ENCODE assay signal across 17 cellular contexts in genomic region chr12:95386056-95386455, GRCh38.
DNase-seq lines count a peak whose midpoint lies in the region; ATAC-seq and TF ChIP-seq lines count a peak whose summit lies in the region.
"Had no signal": no experiment of that assay in that cellular context is flagged by ENCODE, and none has a peak within 500 bp of the region (broad histone marks: within the 10 kb centered on the region; RNA-seq: fewer than 3 reads in every experiment).

No MANE protein-coding gene starts in this region.

- H3K4ac ChIP-seq in H9 (ENCODE audit: low read depth, low read length): no peak overlapping the region
- H3K4ac ChIP-seq in mesendoderm (ENCODE audit: low read depth, low read length): no peak overlapping the region

- H3K27ac ChIP-seq in Karpas-422 (ENCODE audit: low read length) (peak overlapping the region; percentile 84), gastroesophageal sphincter (peak overlapping the region; percentile 82 to 98 (median 86)), skeletal muscle tissue (ENCODE audit: low read depth, low read length) (peak overlapping the region; percentile 90), H9 (ENCODE audit: insufficient read length, low read depth, low read length) (no peak overlapping the region), mesendoderm (ENCODE audit: low read depth, low read length) (no peak overlapping the region)

- H4K20me1 ChIP-seq in Karpas-422 (ENCODE audit: insufficient read depth, low read depth, low read length) (no peaks in the 10 kb centered on the region), H9 (ENCODE audit: control insufficient read depth, insufficient read depth, insufficient read length) (no peaks in the 10 kb centered on the region)

- H2BK120ac ChIP-seq in H9 (ENCODE audit: low read depth, low read length, poor library complexity, severe bottlenecking): no peak overlapping the region
- H2BK120ac ChIP-seq in mesendoderm (ENCODE audit: low read depth, low read length): no peak overlapping the region

- H3K79me1 ChIP-seq in H9 (ENCODE audit: insufficient read depth, low read depth, low read length, poor library complexity, severe bottlenecking): no peaks in the 10 kb centered on the region
- H3K79me1 ChIP-seq in mesendoderm (ENCODE audit: low read length): no peaks in the 10 kb centered on the region

- peaks cover 0 to 3% (median 0%) of the 10 kb centered on the region in 3 experiments; a peak in 2 of 7 replicates for H3K36me3 Mint-ChIP-seq in H9 (ENCODE audit: insufficient read depth in 1 of 3, low read depth in 3 of 3)

- H3K27me3 ChIP-seq in Karpas-422 (ENCODE audit: low read length): no peaks in the 10 kb centered on the region
- no peaks in the 10 kb centered on the region for H3K27me3 ChIP-seq in gastroesophageal sphincter
- H3K27me3 ChIP-seq in skeletal muscle tissue (ENCODE audit: control insufficient read depth in 3 of 3, insufficient read depth in 3 of 3, low read length in 3 of 3): no peaks in the 10 kb centered on the region
- no peaks in the 10 kb centered on the region for H3K27me3 ChIP-seq in H9 (ENCODE audit: insufficient read depth, low read length)
- no peaks in the 10 kb centered on the region for H3K27me3 ChIP-seq in mesendoderm (ENCODE audit: insufficient read depth, low read length, poor library complexity)

- H2AFZ ChIP-seq in Karpas-422 (ENCODE audit: low read length) (peak overlapping the region; percentile 41), H9 (ENCODE audit: low read length) (no peak overlapping the region)

- no peak overlapping the region for H2AK5ac ChIP-seq in H9 (ENCODE audit: insufficient read length, low read length)
- H2AK5ac ChIP-seq in mesendoderm (ENCODE audit: low read length): no peak overlapping the region

- no peak overlapping the region for H3K4me3 Mint-ChIP-seq in H9
- H3K4me3 Mint-ChIP-seq: activated naive CD8-positive, alpha-beta T cell treated with anti-CD3 and anti-CD28 coated beads, Interleukin-2, amount 50 U/mL, for 24 hours; GM23338; T-helper 1 cell treated with Interleukin-12 subunit alpha and Interleukin-12 subunit beta and Interleukin-4 antibody, amounts not matched to agents 30 μg/mL and 1 μg/mL, for 36 hours had no signal

- H3K14ac ChIP-seq in H9 (ENCODE audit: insufficient read depth, low read length): no peak overlapping the region

- TF ChIP-seq CTCF in cardiac fibroblast (IDR thresholded peaks at IDR 0.05; ENCODE audit: low read depth, low read length): no peak
- no peak for TF ChIP-seq CTCF in gastroesophageal sphincter (IDR thresholded peaks at IDR 0.05)
- TF ChIP-seq CTCF in H9 (conservative IDR thresholded peaks at IDR 0.05): no peak

- no peaks in the 10 kb centered on the region for H3K23me2 ChIP-seq in H9 (ENCODE audit: insufficient read length, low read depth, low read length, poor library complexity, severe bottlenecking)

- H3K4me2 ChIP-seq in Karpas-422 (ENCODE audit: low read depth, low read length, poor library complexity, severe bottlenecking) (peak overlapping the region; percentile 58), H9 (ENCODE audit: insufficient read depth, insufficient read length, low read length) (no peak overlapping the region), mesendoderm (ENCODE audit: low read length) (no peak overlapping the region)
- H3K4me2 ChIP-seq: GM23338 had no signal

- H2BK20ac ChIP-seq in H9 (ENCODE audit: low read depth, low read length, poor library complexity, severe bottlenecking): no peak overlapping the region

- H4K8ac ChIP-seq in H9 (replicated peaks; ENCODE audit: insufficient read length, low read depth, low read length): no peak overlapping the region
- H4K8ac ChIP-seq in mesendoderm (ENCODE audit: low read depth, low read length): no peak overlapping the region

- H3K9me3 ChIP-seq in Karpas-422 (ENCODE audit: low read length): no peaks in the 10 kb centered on the region
- no peaks in the 10 kb centered on the region for H3K9me3 ChIP-seq in gastroesophageal sphincter
- no peaks in the 10 kb centered on the region for H3K9me3 ChIP-seq in skeletal muscle tissue (ENCODE audit: control insufficient read depth in 3 of 3, low read length in 3 of 3)
- H3K9me3 ChIP-seq in H9 (ENCODE audit: control insufficient read depth, low read depth, low read length): no peaks in the 10 kb centered on the region

- H3K36me3 ChIP-seq in Karpas-422 (ENCODE audit: insufficient read depth, low read length) (no peaks in the 10 kb centered on the region), gastroesophageal sphincter (no peaks in the 10 kb centered on the region), skeletal muscle tissue (ENCODE audit: control insufficient read depth in 3 of 3, insufficient read depth in 3 of 3, low read length in 3 of 3) (no peaks in the 10 kb centered on the region), mesendoderm (ENCODE audit: control insufficient read depth, insufficient read depth, low read length) (no peaks in the 10 kb centered on the region)

- no peak overlapping the region for H2BK5ac ChIP-seq in H9 (ENCODE audit: insufficient read length, low read length)
- no peak overlapping the region for H2BK5ac ChIP-seq in mesendoderm (ENCODE audit: low read length)

- TF ChIP-seq EP300 in gastroesophageal sphincter (IDR thresholded peaks at IDR 0.05): no peak

- H3K27ac Mint-ChIP-seq in H9: no peak overlapping the region
- H3K27ac Mint-ChIP-seq: activated naive CD8-positive, alpha-beta T cell treated with anti-CD3 and anti-CD28 coated beads, Interleukin-2, amount 50 U/mL, for 24 hours; GM23338; T-helper 1 cell treated with Interleukin-12 subunit alpha and Interleukin-12 subunit beta and Interleukin-4 antibody, amounts not matched to agents 30 μg/mL and 1 μg/mL, for 36 hours had no signal

- H4K5ac ChIP-seq in H9 (ENCODE audit: insufficient read length, low read depth, low read length) (no peak overlapping the region), mesendoderm (ENCODE audit: low read length) (no peak overlapping the region)

- H3T11ph ChIP-seq in H9 (ENCODE audit: low read length): no peak overlapping the region

- no peaks in the 10 kb centered on the region; a peak in 2 of 4 replicates for H3K4me1 Mint-ChIP-seq in H9
- H3K4me1 Mint-ChIP-seq: activated naive CD8-positive, alpha-beta T cell treated with anti-CD3 and anti-CD28 coated beads, Interleukin-2, amount 50 U/mL, for 24 hours; GM23338 had no signal

- H3K79me2 ChIP-seq in Karpas-422 (ENCODE audit: low read length) (no peaks in the 10 kb centered on the region), H9 (ENCODE audit: insufficient read depth, low read length) (no peaks in the 10 kb centered on the region), mesendoderm (ENCODE audit: control insufficient read depth, insufficient read depth, low read length) (no peaks in the 10 kb centered on the region)

- no peak overlapping the region for H2BK12ac ChIP-seq in H9 (ENCODE audit: insufficient read length, low read depth, low read length)

- no peak for ATAC-seq in gastroesophageal sphincter
- ATAC-seq: activated naive CD8-positive, alpha-beta T cell treated with anti-CD3 and anti-CD28 coated beads, Interleukin-2, amount 50 U/mL, for 24 hours had no signal

- no peak overlapping the region for H3K56ac ChIP-seq in H9 (ENCODE audit: insufficient read length, low read depth, low read length)
- no peak overlapping the region for H3K56ac ChIP-seq in mesendoderm (ENCODE audit: low read length)

- TF ChIP-seq POLR2A in gastroesophageal sphincter (IDR thresholded peaks at IDR 0.05): no peak

- H3K9ac ChIP-seq in Karpas-422 (ENCODE audit: low read length) (peak overlapping the region; percentile 41), skeletal muscle tissue (ENCODE audit: low read depth in 1 of 3, low read length in 3 of 3) (peak overlapping the region; percentile 69 to 88 (median 84)), H9 (ENCODE audit: extremely low read depth, insufficient read length, low read length) (no peak overlapping the region), mesendoderm (ENCODE audit: low read length) (no peak overlapping the region)

- H3K4me1 ChIP-seq in Karpas-422 (ENCODE audit: low read length) (peaks cover 59% of the 10 kb centered on the region), gastroesophageal sphincter (peaks cover 2 to 54% (median 11%) of the 10 kb centered on the region in 3 donors), skeletal muscle tissue (ENCODE audit: control insufficient read depth in 3 of 3, insufficient read depth in 3 of 3, low read length in 3 of 3) (peaks cover 18 to 19% (median 18%) of the 10 kb centered on the region in 3 donors), H9 (ENCODE audit: insufficient read depth, low read length) (no peaks in the 10 kb centered on the region), mesendoderm (ENCODE audit: control insufficient read depth, low read depth, low read length) (peaks cover 2% of the 10 kb centered on the region)

- peaks cover 5 to 7% of the 10 kb centered on the region in 2 experiments for H3K9me3 Mint-ChIP-seq in H9
- H3K9me3 Mint-ChIP-seq: activated naive CD8-positive, alpha-beta T cell treated with anti-CD3 and anti-CD28 coated beads, Interleukin-2, amount 50 U/mL, for 24 hours; T-helper 1 cell treated with Interleukin-12 subunit alpha and Interleukin-12 subunit beta and Interleukin-4 antibody, amounts not matched to agents 30 μg/mL and 1 μg/mL, for 36 hours had no signal

- DNase-seq in Karpas-422: no peak
- peak; percentile 10 to 47 for DNase-seq in cardiac fibroblast (ENCODE audit: low read depth in 2 of 2)
- no peak for DNase-seq in H9
- DNase-seq in NCI-H226: no peak
- DNase-seq in stimulated activated naive CD4-positive, alpha-beta T cell treated with Interleukin-2 at 50 U/mL for 16 hours (lab: John Stamatoyannopoulos, UW): no peak
- no peak for DNase-seq in mesendoderm
- DNase-seq: activated CD4-positive, CD25-positive, alpha-beta regulatory T cell; activated CD8-positive, alpha-beta memory T cell treated with anti-CD3 and anti-CD28 coated beads for 24 hours; activated naive CD8-positive, alpha-beta T cell treated with anti-CD3 and anti-CD28 coated beads, Interleukin-2, amount 50 U/mL, for 24 hours; Calu3; GDM1; left cardiac atrium; NCI-H1436 had no signal

- H3K9me2 ChIP-seq in Karpas-422 (replicated peaks; ENCODE audit: insufficient read depth, low read length): no peaks in the 10 kb centered on the region

- H4K91ac ChIP-seq in H9 (ENCODE audit: insufficient read length, low read depth, low read length): no peak overlapping the region

- WGBS in gastroesophageal sphincter (ENCODE audit: low coverage in 1 of 2), 2 donors: 25 to 35% methylated on average over 1 of the region's 1 CpG
- no CpG with 5 or more reads among the region's 1 CpG for WGBS in H9 (ENCODE audit: extremely low coverage, insufficient read length, low lambda C conversion rate)
- WGBS in mesendoderm (ENCODE audit: extremely low coverage, insufficient coverage, low lambda C conversion rate): no CpG with 5 or more reads among the region's 1 CpG

- H3K4me3 ChIP-seq in Karpas-422 (ENCODE audit: low read length) (peak overlapping the region; percentile 17), cardiac fibroblast (replicated peaks in 1 of 2; ENCODE audit: low read depth in 2 of 2, low read length in 2 of 2) (no peak overlapping the region), gastroesophageal sphincter (peak overlapping the region; percentile 44 to 64), skeletal muscle tissue (ENCODE audit: low read length in 3 of 3) (peak overlapping the region in 2 of 3 donors; percentile 68 to 70), mesendoderm (ENCODE audit: low read length) (no peak overlapping the region)
- H3K4me3 ChIP-seq: GM23338 had no signal

- no peaks in the 10 kb centered on the region; the same call in 1 of the 2 replicates for H3K27me3 Mint-ChIP-seq in H9 (ENCODE audit: low read depth)

- no peak overlapping the region for H3K18ac ChIP-seq in H9 (ENCODE audit: insufficient read length, low read depth, low read length)
- H3K18ac ChIP-seq in mesendoderm (ENCODE audit: low read length): no peak overlapping the region

- H2BK15ac ChIP-seq in H9 (ENCODE audit: low read depth, low read length) (no peak overlapping the region), mesendoderm (replicated peaks; ENCODE audit: low read depth) (no peak overlapping the region)

- H3K23ac ChIP-seq in H9 (ENCODE audit: insufficient read length, low read depth, low read length) (no peak overlapping the region), mesendoderm (ENCODE audit: low read length) (no peak overlapping the region)

Comparison
In these comparisons a context has a peak if more than half of its experiments do, and no peak if none do; other contexts are left out.
1. DNase-seq: peak in cardiac fibroblast (2 of 2); none in Karpas-422 (single experiment), H9 (single experiment), NCI-H226 (single experiment), stimulated activated naive CD4-positive, alpha-beta T cell treated with Interleukin-2 at 50 U/mL for 16 hours (single experiment) and mesendoderm (single experiment).
2. H3K27ac ChIP-seq: peak in Karpas-422 (single experiment), gastroesophageal sphincter (4 of 4) and skeletal muscle tissue (single experiment); none in H9 (single experiment) and mesendoderm (single experiment).
3. H3K4me3 ChIP-seq: peak in Karpas-422 (single experiment), gastroesophageal sphincter (2 of 2) and skeletal muscle tissue (2 of 3); none in cardiac fibroblast (0 of 2) and mesendoderm (single experiment).
4. H3K9ac ChIP-seq: peak in Karpas-422 (single experiment) and skeletal muscle tissue (3 of 3); none in H9 (single experiment) and mesendoderm (single experiment).